8 cellular contexts compared by ENCODE assay signal in genomic region chr12:30694412-30694955, GRCh38. TPM values are rescaled to one million over a fixed set of nuclear protein-coding genes. Genes with fewer than 3 reads are reported as not detected.
A peak's percentile ranks its signal among the peaks of the same experiment; 100 is the strongest.
DNase-seq lines count a peak whose midpoint lies in the region; ATAC-seq, FAIRE-seq and TF ChIP-seq lines count a peak whose summit lies in the region.

No MANE protein-coding gene starts in this region.

- no peaks in the 10 kb centered on the region for H3K9me3 ChIP-seq in left lung
- H3K9me3 ChIP-seq in upper lobe of left lung: no peaks in the 10 kb centered on the region

- intact Hi-C loops in left lung (cut with DNase I): no loop called here

- no peaks in the 10 kb centered on the region for H3K9me3 Mint-ChIP-seq in activated naive CD4-positive, alpha-beta T cell treated with anti-CD3 and anti-CD28 coated beads, Interleukin-2, amount 50 U/mL, for 72 hours

- TF ChIP-seq CTCF in GM06990 (IDR thresholded peaks at IDR 0.05; ENCODE audit: insufficient read depth, low read length, poor library complexity, severe bottlenecking): no peak
- TF ChIP-seq CTCF in HL-60 (IDR thresholded peaks at IDR 0.05; ENCODE audit: insufficient read depth, low read length): no peak
- no peak for TF ChIP-seq CTCF in left lung (IDR thresholded peaks at IDR 0.05)
- no peak for TF ChIP-seq CTCF in upper lobe of left lung (IDR thresholded peaks at IDR 0.05)

- TF ChIP-seq EP300 in upper lobe of left lung (IDR thresholded peaks at IDR 0.05): no peak

- peak in 1 of 2 donors; percentile 22 for ATAC-seq in activated naive CD4-positive, alpha-beta T cell treated with anti-CD3 and anti-CD28 coated beads, Interleukin-2, amount 50 U/mL, for 72 hours
- ATAC-seq in left lung: no peak
- no peak for ATAC-seq in upper lobe of left lung (ENCODE audit: low FRiP score in 2 of 2)
- no peak for ATAC-seq in HG03457 (IDR thresholded peaks at IDR 0.05; ENCODE audit: unreplicated experiment)

- H3K27ac ChIP-seq in HL-60 (replicated peaks): no peak overlapping the region; the same call in 1 of the 2 replicates
- H3K27ac ChIP-seq in left lung: peak overlapping the region in 1 of 2 donors; percentile 81
- H3K27ac ChIP-seq in upper lobe of left lung: peak overlapping the region in 2 of 4 donors; percentile 78 to 91

- H3K36me3 ChIP-seq in GM06990 (ENCODE audit: control insufficient read depth, insufficient read depth, low read length) (no peaks in the 10 kb centered on the region), left lung (no peaks in the 10 kb centered on the region), upper lobe of left lung (peaks cover 0 to 5% (median 0%) of the 10 kb centered on the region in 4 donors)

- TF ChIP-seq POLR2A in upper lobe of left lung (IDR thresholded peaks at IDR 0.05): no peak

- peaks cover 7 to 16% of the 10 kb centered on the region in 2 donors for H3K36me3 Mint-ChIP-seq in activated naive CD4-positive, alpha-beta T cell treated with anti-CD3 and anti-CD28 coated beads, Interleukin-2, amount 50 U/mL, for 72 hours

- H3K27ac Mint-ChIP-seq in activated naive CD4-positive, alpha-beta T cell treated with anti-CD3 and anti-CD28 coated beads, Interleukin-2, amount 50 U/mL, for 72 hours: peak overlapping the region; percentile 93 to 100

- H3K27me3 ChIP-seq in GM06990 (replicated peaks; ENCODE audit: control insufficient read depth, insufficient read depth, low read length): no peaks in the 10 kb centered on the region
- H3K27me3 ChIP-seq in HL-60 (ENCODE audit: insufficient read depth, poor library complexity, severe bottlenecking): no peaks in the 10 kb centered on the region
- H3K27me3 ChIP-seq in left lung: no peaks in the 10 kb centered on the region
- H3K27me3 ChIP-seq in upper lobe of left lung: no peaks in the 10 kb centered on the region

- DNase-seq in GM06990 (ENCODE audit: extremely low read depth, insufficient read length) (peak; percentile 8), HL-60 (ENCODE audit: low read depth in 1 of 2, low spot score in 1 of 2) (no peak), left lung (no peak), upper lobe of left lung (no peak), GOT3 (lab: John Stamatoyannopoulos, UW) (no peak), frontal cortex (ENCODE audit: low spot score in 2 of 2) (no peak)
- DNase-seq in activated naive CD4-positive, alpha-beta T cell treated with anti-CD3 and anti-CD28 coated beads, Interleukin-2, amount 50 U/mL, for 72 hours (ENCODE audit: low spot score in 2 of 2): no peak

- no peak for FAIRE-seq in frontal cortex (lab: Jason Lieb, UNC)

- H3K4me1 ChIP-seq in left lung (peaks cover 16 to 42% of the 10 kb centered on the region in 2 donors), upper lobe of left lung (peaks cover 26 to 32% (median 27%) of the 10 kb centered on the region in 4 donors)

- 18 to 28% methylated on average over 9 of the region's 9 CpGs for WGBS in upper lobe of left lung, 2 donors

- H3K4me3 ChIP-seq in GM06990 (replicated peaks; ENCODE audit: low read depth, low read length) (peak overlapping the region; percentile 97), HL-60 (replicated peaks; ENCODE audit: insufficient read depth, low read length) (peak overlapping the region; percentile 99), left lung (peak overlapping the region; percentile 96 to 98), upper lobe of left lung (peak overlapping the region; percentile 84 to 99 (median 96))

RNA-seq across cellular contexts. Expression of gene IPO8, which starts 1.2 kb away (rescaled TPM):
- total RNA-seq in activated naive CD4-positive, alpha-beta T cell treated with anti-CD3 and anti-CD28 coated beads, Interleukin-2, amount 50 U/mL, for 72 hours: 10 to 100 TPM; 28.4 to 49.3 TPM
- total RNA-seq in left lung: 10 to 100 TPM; 48.4 to 49.0 TPM
- 10 to 100 TPM; 20.4 to 68.1 (median 48.0) TPM for total RNA-seq in upper lobe of left lung
- total RNA-seq in frontal cortex: 31.8 TPM
